In the genomic region with DNA sequence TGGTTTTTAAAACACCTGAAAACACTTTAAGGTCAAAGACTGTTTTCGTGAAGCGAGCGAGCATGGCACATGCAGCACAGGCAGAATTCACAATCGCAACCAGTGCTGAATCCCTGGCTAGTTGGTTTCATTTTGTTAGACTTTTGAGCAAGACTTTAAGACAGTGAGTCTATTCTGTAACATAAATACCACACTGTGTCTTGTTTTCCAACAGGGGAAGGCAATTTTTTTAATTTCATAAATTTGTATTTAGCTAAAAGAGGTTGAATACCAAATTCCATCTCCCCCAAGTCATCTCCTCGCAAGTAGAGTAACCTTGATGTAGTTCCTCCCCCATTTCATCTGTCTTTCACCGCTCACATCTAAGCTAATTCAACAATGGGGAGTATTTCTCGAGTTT, we compare ENCODE assay signal across 19 cellular contexts.
DNase-seq lines count a peak whose midpoint lies in the region; ATAC-seq and TF ChIP-seq lines count a peak whose summit lies in the region.
"Had no signal": no experiment of that assay in that cellular context is flagged by ENCODE, and none has a peak within 500 bp of the region (broad histone marks: within the 10 kb centered on the region; RNA-seq: fewer than 3 reads in every experiment).

No MANE protein-coding gene starts in this region.

- no peak overlapping the region for H3K9ac ChIP-seq in HUES6 (ENCODE audit: low read length)
- H3K9ac ChIP-seq in iPS-20b (ENCODE audit: low read depth, low read length): no peak overlapping the region

- no peaks in the 10 kb centered on the region for H3K36me3 ChIP-seq in ACC112 (ENCODE audit: insufficient read depth, low read length)
- no peaks in the 10 kb centered on the region for H3K36me3 ChIP-seq in HUES6 (ENCODE audit: control insufficient read depth, insufficient read depth, low read length)
- H3K36me3 ChIP-seq in iPS-20b (ENCODE audit: insufficient read depth, low read depth, low read length): no peaks in the 10 kb centered on the region
- no peaks in the 10 kb centered on the region for H3K36me3 ChIP-seq in brain microvascular endothelial cell (replicated peaks)
- H3K36me3 ChIP-seq in tibial artery: no peaks in the 10 kb centered on the region

- peaks cover 74% of the 10 kb centered on the region for H3K27me3 ChIP-seq in ACC112 (ENCODE audit: insufficient read depth, low read length)
- H3K27me3 ChIP-seq in HUES6 (ENCODE audit: control insufficient read depth, insufficient read depth, low read length): peaks cover 98% of the 10 kb centered on the region
- peaks cover 92% of the 10 kb centered on the region for H3K27me3 ChIP-seq in iPS-20b (ENCODE audit: insufficient read depth, low read length)
- H3K27me3 ChIP-seq in brain microvascular endothelial cell (replicated peaks): peaks cover 14% of the 10 kb centered on the region
- H3K27me3 ChIP-seq in tibial artery: peaks cover 0 to 13% of the 10 kb centered on the region in 2 donors

- TF ChIP-seq CTCF in brain microvascular endothelial cell (IDR thresholded peaks at IDR 0.05; ENCODE audit: low read depth, low read length, missing control alignments) (no peak), tibial artery (IDR thresholded peaks at IDR 0.05) (no peak)

- intact Hi-C loops in tibial artery (cut with DNase I; ENCODE audit: low total_unique reads): no loop called here

- in situ Hi-C loops in brain microvascular endothelial cell (cut with HindIII; ENCODE audit: low pct_ligation_motif_present, low sequenced_read_pairs): no loop called here

- no peak overlapping the region for H2AFZ ChIP-seq in ACC112 (ENCODE audit: low read length, unreplicated experiment)

- ATAC-seq in HG03135 (IDR thresholded peaks at IDR 0.05; ENCODE audit: unreplicated experiment): no peak
- ATAC-seq: effector memory CD8-positive, alpha-beta T cell; T-cell had no signal

- H3K9me3 ChIP-seq in HUES6 (ENCODE audit: control insufficient read depth, insufficient read depth, low read depth, low read length) (no peaks in the 10 kb centered on the region), iPS-20b (ENCODE audit: insufficient read depth, low read depth, low read length) (no peaks in the 10 kb centered on the region), tibial artery (no peaks in the 10 kb centered on the region)

- no peaks in the 10 kb centered on the region for H3K79me2 ChIP-seq in ACC112 (ENCODE audit: control insufficient read depth, insufficient read depth, low read length, unreplicated experiment)

- DNase-seq in cerebellar cortex (ENCODE audit: low spot score): peak; percentile 78
- no peak for DNase-seq in brain microvascular endothelial cell
- no peak for DNase-seq in tibial artery
- DNase-seq in HuH-7.5 (ENCODE audit: low spot score): no peak
- DNase-seq: ACHN; activated CD4-positive, alpha-beta T cell treated with anti-CD3 and anti-CD28 coated beads, Interleukin-2, amount 50 U/mL, for 1 hour; activated gamma-delta T cell treated with Interleukin-2 at 50 U/mL for 16 hours; effector memory CD8-positive, alpha-beta T cell; KG1; mesendoderm; naive thymus-derived CD8-positive, alpha-beta T cell; NCI-H526; SHP77 treated with DMSO at 0.1 percent for 48 hours; stimulated activated CD8-positive, alpha-beta memory T cell treated with anti-CD3 and anti-CD28 coated beads, Interleukin-4, amount 100 ng/mL, for 48 hours; T-cell had no signal

- H3K27ac ChIP-seq in ACC112 (ENCODE audit: low read depth, low read length) (no peak overlapping the region), HUES6 (ENCODE audit: low read depth, low read length) (no peak overlapping the region), iPS-20b (ENCODE audit: low read length) (no peak overlapping the region), brain microvascular endothelial cell (no peak overlapping the region), tibial artery (no peak overlapping the region)

- H3K4me3 ChIP-seq in ACC112 (ENCODE audit: low read depth, low read length) (peak overlapping the region; percentile 81), HUES6 (ENCODE audit: low read depth, low read length) (peak overlapping the region; percentile 74; the same call in 1 of the 2 replicates), iPS-20b (ENCODE audit: low read length) (peak overlapping the region; percentile 80), brain microvascular endothelial cell (ENCODE audit: low read depth, low read length) (no peak overlapping the region), tibial artery (no peak overlapping the region)

- peaks cover 4% of the 10 kb centered on the region for H3K4me1 ChIP-seq in ACC112 (ENCODE audit: control insufficient read depth, insufficient read depth, low read length, unreplicated experiment)
- H3K4me1 ChIP-seq in HUES6 (ENCODE audit: control insufficient read depth, insufficient read depth, low read length): peaks cover 7% of the 10 kb centered on the region; the same call in 1 of the 2 replicates
- peaks cover 7% of the 10 kb centered on the region; the same call in 1 of the 2 replicates for H3K4me1 ChIP-seq in iPS-20b (ENCODE audit: insufficient read depth, low read length)
- H3K4me1 ChIP-seq in tibial artery: peaks cover 0 to 16% (median 9%) of the 10 kb centered on the region in 4 donors

Comparison
In these comparisons a context has a peak if more than half of its experiments do, and no peak if none do; other contexts are left out.
1. H3K4me3 ChIP-seq: peak in ACC112 (single experiment), HUES6 (single experiment) and iPS-20b (single experiment); none in brain microvascular endothelial cell (single experiment) and tibial artery (0 of 2).